In the genomic region with DNA sequence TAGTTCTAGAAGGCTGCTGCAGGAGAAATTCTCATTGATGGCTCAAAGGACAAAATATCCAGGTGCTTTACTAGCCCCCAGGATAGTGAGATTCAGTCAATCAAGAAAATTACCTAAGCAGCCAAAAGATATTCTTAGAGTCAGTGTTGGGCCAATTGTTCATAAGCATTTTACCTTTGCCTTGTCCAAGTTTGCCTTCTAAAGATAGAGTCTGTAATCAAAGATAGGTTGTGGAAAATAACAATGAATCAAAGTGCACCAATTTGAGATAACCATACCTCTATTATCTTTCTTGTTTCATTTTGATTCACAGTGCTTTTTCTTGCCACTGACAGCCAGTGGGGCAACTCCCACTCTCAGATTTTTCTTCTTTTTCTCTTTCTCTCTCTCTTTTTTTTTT, we compare ENCODE assay signal across 17 cellular contexts. TPM values are rescaled to one million over a fixed set of nuclear protein-coding genes. Genes with fewer than 3 reads are reported as not detected.
DNase-seq lines count a peak whose midpoint lies in the region; ATAC-seq and TF ChIP-seq lines count a peak whose summit lies in the region.
"Had no signal": no experiment of that assay in that cellular context is flagged by ENCODE, and none has a peak within 500 bp of the region (broad histone marks: within the 10 kb centered on the region; RNA-seq: fewer than 3 reads in every experiment).

No MANE protein-coding gene starts in this region.

- ATAC-seq in HG03097 (IDR thresholded peaks at IDR 0.05; ENCODE audit: low FRiP score, unreplicated experiment), result no peak

- POLR2A ChIA-PET in MCF 10A (lab: Yijun Ruan, JAX), result no interaction called here

- BruUV-seq in mammary epithelial cell (replicated peaks; lab: Mats Ljungman, UMichigan), result no TSS peak
- BruUV-seq in MCF 10A (replicated peaks; lab: Mats Ljungman, UMichigan), result no TSS peak

- H3K27ac Mint-ChIP-seq in MCF 10A (ENCODE audit: low read depth, unreplicated experiment), result no peak overlapping the region
- H3K27ac Mint-ChIP-seq: CD4-positive, alpha-beta memory T cell; HFFc6 had no signal

- H3K4me1 Mint-ChIP-seq in MCF 10A (ENCODE audit: insufficient read depth, unreplicated experiment), result no peaks in the 10 kb centered on the region
- H3K4me1 Mint-ChIP-seq: CD4-positive, alpha-beta memory T cell had no signal

- H3K36me3 Mint-ChIP-seq in MCF 10A (ENCODE audit: insufficient read depth, unreplicated experiment), result no peaks in the 10 kb centered on the region
- H3K36me3 Mint-ChIP-seq: CD4-positive, alpha-beta memory T cell had no signal

- H3K27me3 Mint-ChIP-seq in MCF 10A (ENCODE audit: insufficient read depth, unreplicated experiment), result no peaks in the 10 kb centered on the region

- H3K27me3 ChIP-seq in mammary epithelial cell (ENCODE audit: insufficient read depth, low read length) (no peaks in the 10 kb centered on the region), WERI-Rb-1 (ENCODE audit: insufficient read depth, low read depth, severe bottlenecking) (no peaks in the 10 kb centered on the region)

- no peak overlapping the region for H3K9ac ChIP-seq in mammary epithelial cell (ENCODE audit: insufficient read depth, low read length)

- H3K4me3 Mint-ChIP-seq in MCF 10A (ENCODE audit: unreplicated experiment), result no peak overlapping the region
- H3K4me3 Mint-ChIP-seq: CD4-positive, alpha-beta memory T cell; HFFc6 had no signal

- no peak for TF ChIP-seq CTCF in mammary epithelial cell (conservative IDR thresholded peaks at IDR 0.05 in 1 of 2, IDR thresholded peaks at IDR 0.05 in 1 of 2; ENCODE audit: extremely low read depth in 1 of 2, insufficient read depth in 1 of 2, low read depth in 1 of 2, low read length in 2 of 2)
- TF ChIP-seq CTCF in MCF 10A (IDR thresholded peaks at IDR 0.05; ENCODE audit: unreplicated experiment), result no peak
- no peak for TF ChIP-seq CTCF in 22Rv1 (IDR thresholded peaks at IDR 0.05)
- no peak for TF ChIP-seq CTCF in WERI-Rb-1 (IDR thresholded peaks at IDR 0.05; ENCODE audit: low read depth, low read length)

- no peaks in the 10 kb centered on the region for H3K9me3 Mint-ChIP-seq in MCF 10A (ENCODE audit: unreplicated experiment)
- H3K9me3 Mint-ChIP-seq: CD4-positive, alpha-beta memory T cell had no signal

- CTCF ChIA-PET in mammary epithelial cell (lab: Charles Lee; ENCODE audit: low non-redundant PET) (no interaction called here), MCF 10A (lab: Yijun Ruan, JAX) (no interaction called here)

- peaks cover 26% of the 10 kb centered on the region for H3K4me1 ChIP-seq in mammary epithelial cell (ENCODE audit: insufficient read depth, low read length)
- H3K4me1 ChIP-seq: HAP-1 had no signal

- dilution Hi-C loops in mammary epithelial cell (cut with HindIII; ENCODE audit: low sequenced_read_pairs), result no loop called here

- H2AFZ ChIP-seq in mammary epithelial cell (ENCODE audit: low read depth, low read length), result peak overlapping the region; percentile 86

- no peaks in the 10 kb centered on the region for H3K79me2 ChIP-seq in mammary epithelial cell (ENCODE audit: insufficient read depth, low read length)

- no peak overlapping the region for H3K4me2 ChIP-seq in mammary epithelial cell (ENCODE audit: insufficient read depth, low read depth, low read length)

- H3K27ac ChIP-seq in mammary epithelial cell (ENCODE audit: insufficient read depth, low read depth, low read length) (no peak overlapping the region), 22Rv1 (peak overlapping the region; percentile 14; the same call in 1 of the 2 replicates), WERI-Rb-1 (peak overlapping the region; percentile 75)

- no peaks in the 10 kb centered on the region for H3K36me3 ChIP-seq in mammary epithelial cell (ENCODE audit: insufficient read depth, low read length)
- H3K36me3 ChIP-seq in WERI-Rb-1, result no peaks in the 10 kb centered on the region
- H3K36me3 ChIP-seq: HAP-1 had no signal

- H3K9me3 ChIP-seq in mammary epithelial cell (replicated peaks; ENCODE audit: insufficient read depth, low read length), result no peaks in the 10 kb centered on the region
- H3K9me3 ChIP-seq in WERI-Rb-1 (ENCODE audit: severe bottlenecking), result no peaks in the 10 kb centered on the region
- H3K9me3 ChIP-seq: HAP-1 had no signal

- intact Hi-C loops in mammary epithelial cell (cut with micrococcal nuclease), result loop anchor here (5.0 kb wide), 1 partner anchor 83 kb away; no protein-coding TSS in a partner anchor
- intact Hi-C loops in MCF 10A (cut with micrococcal nuclease), result no loop called here

- DNase-seq in mammary epithelial cell (no peak), MCF 10A (ENCODE audit: unreplicated experiment) (no peak), WERI-Rb-1 (no peak), NCI-H1694 treated with DMSO at 0.1 percent for 48 hours (lab: John Stamatoyannopoulos, UW) (no peak)
- DNase-seq: C1 segment of cervical spinal cord; Calu3; CD4-positive, alpha-beta memory T cell; COR-L47; DND-41; GOT3; HFFc6 had no signal

- H3K4me3 ChIP-seq in mammary epithelial cell (replicated peaks in 1 of 3; ENCODE audit: insufficient read depth in 1 of 3, low read depth in 2 of 3, low read length in 3 of 3), result no peak overlapping the region
- H3K4me3 ChIP-seq in WERI-Rb-1 (ENCODE audit: low read depth, low read length), result no peak overlapping the region
- H3K4me3 ChIP-seq: HAP-1 had no signal

- H4K20me1 ChIP-seq in mammary epithelial cell (ENCODE audit: insufficient read depth, low read length), result no peaks in the 10 kb centered on the region

- in situ Hi-C loops in mammary epithelial cell (cut with MboI; ENCODE audit: low sequenced_read_pairs in 2 of 2), result no loop called here

RNA-seq across cellular contexts. Expression of gene SLC6A5, which starts 34.2 kb away (rescaled TPM):
- total RNA-seq in mammary epithelial cell (under 1 TPM in 1 of 2 donors, not detected in 1; under 0.01 TPM), MCF 10A (2022) (not detected in 2 replicates)
- not detected for polyA plus RNA-seq in mammary epithelial cell
- not detected for polyA minus RNA-seq in mammary epithelial cell
- total RNA-seq: A172; A673; Calu3; CD4-positive, alpha-beta memory T cell; HFFc6 had no signal
- polyA plus RNA-seq: BJ; CD4-positive, alpha-beta memory T cell had no signal
